ENCODE assay signal across 1 cellular context in the genomic region with DNA sequence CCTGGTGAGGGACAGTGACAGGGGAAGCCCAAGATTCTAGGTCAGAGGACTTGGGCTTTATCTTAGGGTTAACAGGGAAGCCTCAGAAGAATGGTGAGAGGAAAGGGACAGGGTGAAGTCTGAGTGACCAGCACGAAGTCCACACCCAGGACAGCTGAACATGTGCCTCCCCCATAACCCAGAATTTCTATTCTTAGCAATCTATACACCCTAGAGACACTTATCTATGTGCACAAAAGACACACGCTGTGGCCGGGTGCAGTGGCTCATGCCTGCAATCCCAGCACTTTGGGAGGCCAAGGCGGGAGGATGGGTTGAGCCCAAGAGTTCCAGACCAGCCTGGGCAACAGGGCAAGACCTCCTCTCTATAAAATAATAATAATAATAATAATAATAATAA.
TF ChIP-seq lines count a peak whose summit lies in the region.

No MANE protein-coding gene starts in this region.

TF ChIP-seq in K562, 482 proteins besides CTCF, POLR2A, EP300 and RAD21 (continued from another document and continues in another):
- TF ChIP-seq, protein P1, sequence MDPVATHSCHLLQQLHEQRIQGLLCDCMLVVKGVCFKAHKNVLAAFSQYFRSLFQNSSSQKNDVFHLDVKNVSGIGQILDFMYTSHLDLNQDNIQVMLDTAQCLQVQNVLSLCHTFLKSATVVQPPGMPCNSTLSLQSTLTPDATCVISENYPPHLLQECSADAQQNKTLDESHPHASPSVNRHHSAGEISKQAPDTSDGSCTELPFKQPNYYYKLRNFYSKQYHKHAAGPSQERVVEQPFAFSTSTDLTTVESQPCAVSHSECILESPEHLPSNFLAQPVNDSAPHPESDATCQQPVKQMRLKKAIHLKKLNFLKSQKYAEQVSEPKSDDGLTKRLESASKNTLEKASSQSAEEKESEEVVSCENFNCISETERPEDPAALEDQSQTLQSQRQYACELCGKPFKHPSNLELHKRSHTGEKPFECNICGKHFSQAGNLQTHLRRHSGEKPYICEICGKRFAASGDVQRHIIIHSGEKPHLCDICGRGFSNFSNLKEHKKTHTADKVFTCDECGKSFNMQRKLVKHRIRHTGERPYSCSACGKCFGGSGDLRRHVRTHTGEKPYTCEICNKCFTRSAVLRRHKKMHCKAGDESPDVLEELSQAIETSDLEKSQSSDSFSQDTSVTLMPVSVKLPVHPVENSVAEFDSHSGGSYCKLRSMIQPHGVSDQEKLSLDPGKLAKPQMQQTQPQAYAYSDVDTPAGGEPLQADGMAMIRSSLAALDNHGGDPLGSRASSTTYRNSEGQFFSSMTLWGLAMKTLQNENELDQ (CRISPR knock-in tag; IDR thresholded peaks at IDR 0.05; ENCODE audit: borderline replicate concordance): no peak
- no peak for TF ChIP-seq ZNF384 (IDR thresholded peaks at IDR 0.05; ENCODE audit: low read depth, low read length)
- TF ChIP-seq KLF16 (IDR thresholded peaks at IDR 0.05): peak; percentile 6; the same call in 1 of the 2 replicates
- TF ChIP-seq, protein P2, sequence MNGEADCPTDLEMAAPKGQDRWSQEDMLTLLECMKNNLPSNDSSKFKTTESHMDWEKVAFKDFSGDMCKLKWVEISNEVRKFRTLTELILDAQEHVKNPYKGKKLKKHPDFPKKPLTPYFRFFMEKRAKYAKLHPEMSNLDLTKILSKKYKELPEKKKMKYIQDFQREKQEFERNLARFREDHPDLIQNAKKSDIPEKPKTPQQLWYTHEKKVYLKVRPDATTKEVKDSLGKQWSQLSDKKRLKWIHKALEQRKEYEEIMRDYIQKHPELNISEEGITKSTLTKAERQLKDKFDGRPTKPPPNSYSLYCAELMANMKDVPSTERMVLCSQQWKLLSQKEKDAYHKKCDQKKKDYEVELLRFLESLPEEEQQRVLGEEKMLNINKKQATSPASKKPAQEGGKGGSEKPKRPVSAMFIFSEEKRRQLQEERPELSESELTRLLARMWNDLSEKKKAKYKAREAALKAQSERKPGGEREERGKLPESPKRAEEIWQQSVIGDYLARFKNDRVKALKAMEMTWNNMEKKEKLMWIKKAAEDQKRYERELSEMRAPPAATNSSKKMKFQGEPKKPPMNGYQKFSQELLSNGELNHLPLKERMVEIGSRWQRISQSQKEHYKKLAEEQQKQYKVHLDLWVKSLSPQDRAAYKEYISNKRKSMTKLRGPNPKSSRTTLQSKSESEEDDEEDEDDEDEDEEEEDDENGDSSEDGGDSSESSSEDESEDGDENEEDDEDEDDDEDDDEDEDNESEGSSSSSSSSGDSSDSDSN (IDR thresholded peaks at IDR 0.05; ENCODE audit: borderline replicate concordance in 1 of 2, low read depth in 2 of 2, low read length in 2 of 2): no peak
- TF ChIP-seq RCOR1 (IDR thresholded peaks at IDR 0.05; ENCODE audit: borderline replicate concordance in 1 of 2, low read depth in 2 of 2, low read length in 2 of 2): peak in 1 of 2 experiments; percentile 12; a peak in 1 of 4 replicates
- no peak for TF ChIP-seq NFYB (IDR thresholded peaks at IDR 0.05; ENCODE audit: extremely low read depth, insufficient read length)
- no peak for TF ChIP-seq SETDB1 (IDR thresholded peaks at IDR 0.05; ENCODE audit: low read length)
- TF ChIP-seq KAT8 (IDR thresholded peaks at IDR 0.05; ENCODE audit: low read depth): no peak
- no peak for TF ChIP-seq STAG1 (CRISPR knock-in tag; IDR thresholded peaks at IDR 0.05; ENCODE audit: borderline replicate concordance)
- TF ChIP-seq ZBED1 (IDR thresholded peaks at IDR 0.05): no peak
- no peak for TF ChIP-seq POLR3A (IDR thresholded peaks at IDR 0.05; ENCODE audit: borderline replicate concordance, extremely low read depth, insufficient read depth, insufficient read length)
- TF ChIP-seq, protein P3, sequence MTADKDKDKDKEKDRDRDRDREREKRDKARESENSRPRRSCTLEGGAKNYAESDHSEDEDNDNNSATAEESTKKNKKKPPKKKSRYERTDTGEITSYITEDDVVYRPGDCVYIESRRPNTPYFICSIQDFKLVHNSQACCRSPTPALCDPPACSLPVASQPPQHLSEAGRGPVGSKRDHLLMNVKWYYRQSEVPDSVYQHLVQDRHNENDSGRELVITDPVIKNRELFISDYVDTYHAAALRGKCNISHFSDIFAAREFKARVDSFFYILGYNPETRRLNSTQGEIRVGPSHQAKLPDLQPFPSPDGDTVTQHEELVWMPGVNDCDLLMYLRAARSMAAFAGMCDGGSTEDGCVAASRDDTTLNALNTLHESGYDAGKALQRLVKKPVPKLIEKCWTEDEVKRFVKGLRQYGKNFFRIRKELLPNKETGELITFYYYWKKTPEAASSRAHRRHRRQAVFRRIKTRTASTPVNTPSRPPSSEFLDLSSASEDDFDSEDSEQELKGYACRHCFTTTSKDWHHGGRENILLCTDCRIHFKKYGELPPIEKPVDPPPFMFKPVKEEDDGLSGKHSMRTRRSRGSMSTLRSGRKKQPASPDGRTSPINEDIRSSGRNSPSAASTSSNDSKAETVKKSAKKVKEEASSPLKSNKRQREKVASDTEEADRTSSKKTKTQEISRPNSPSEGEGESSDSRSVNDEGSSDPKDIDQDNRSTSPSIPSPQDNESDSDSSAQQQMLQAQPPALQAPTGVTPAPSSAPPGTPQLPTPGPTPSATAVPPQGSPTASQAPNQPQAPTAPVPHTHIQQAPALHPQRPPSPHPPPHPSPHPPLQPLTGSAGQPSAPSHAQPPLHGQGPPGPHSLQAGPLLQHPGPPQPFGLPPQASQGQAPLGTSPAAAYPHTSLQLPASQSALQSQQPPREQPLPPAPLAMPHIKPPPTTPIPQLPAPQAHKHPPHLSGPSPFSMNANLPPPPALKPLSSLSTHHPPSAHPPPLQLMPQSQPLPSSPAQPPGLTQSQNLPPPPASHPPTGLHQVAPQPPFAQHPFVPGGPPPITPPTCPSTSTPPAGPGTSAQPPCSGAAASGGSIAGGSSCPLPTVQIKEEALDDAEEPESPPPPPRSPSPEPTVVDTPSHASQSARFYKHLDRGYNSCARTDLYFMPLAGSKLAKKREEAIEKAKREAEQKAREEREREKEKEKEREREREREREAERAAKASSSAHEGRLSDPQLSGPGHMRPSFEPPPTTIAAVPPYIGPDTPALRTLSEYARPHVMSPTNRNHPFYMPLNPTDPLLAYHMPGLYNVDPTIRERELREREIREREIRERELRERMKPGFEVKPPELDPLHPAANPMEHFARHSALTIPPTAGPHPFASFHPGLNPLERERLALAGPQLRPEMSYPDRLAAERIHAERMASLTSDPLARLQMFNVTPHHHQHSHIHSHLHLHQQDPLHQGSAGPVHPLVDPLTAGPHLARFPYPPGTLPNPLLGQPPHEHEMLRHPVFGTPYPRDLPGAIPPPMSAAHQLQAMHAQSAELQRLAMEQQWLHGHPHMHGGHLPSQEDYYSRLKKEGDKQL (CRISPR knock-in tag; IDR thresholded peaks at IDR 0.05; ENCODE audit: borderline replicate concordance): no peak
- TF ChIP-seq, protein P4, sequence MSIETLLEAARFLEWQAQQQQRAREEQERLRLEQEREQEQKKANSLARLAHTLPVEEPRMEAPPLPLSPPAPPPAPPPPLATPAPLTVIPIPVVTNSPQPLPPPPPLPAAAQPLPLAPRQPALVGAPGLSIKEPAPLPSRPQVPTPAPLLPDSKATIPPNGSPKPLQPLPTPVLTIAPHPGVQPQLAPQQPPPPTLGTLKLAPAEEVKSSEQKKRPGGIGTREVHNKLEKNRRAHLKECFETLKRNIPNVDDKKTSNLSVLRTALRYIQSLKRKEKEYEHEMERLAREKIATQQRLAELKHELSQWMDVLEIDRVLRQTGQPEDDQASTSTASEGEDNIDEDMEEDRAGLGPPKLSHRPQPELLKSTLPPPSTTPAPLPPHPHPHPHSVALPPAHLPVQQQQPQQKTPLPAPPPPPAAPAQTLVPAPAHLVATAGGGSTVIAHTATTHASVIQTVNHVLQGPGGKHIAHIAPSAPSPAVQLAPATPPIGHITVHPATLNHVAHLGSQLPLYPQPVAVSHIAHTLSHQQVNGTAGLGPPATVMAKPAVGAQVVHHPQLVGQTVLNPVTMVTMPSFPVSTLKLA (conservative IDR thresholded peaks at IDR 0.05): peak in 1 of 2 experiments; percentile 51; a peak in 1 of 4 replicates
- no peak for TF ChIP-seq ZNF197 (CRISPR knock-in tag; IDR thresholded peaks at IDR 0.05; ENCODE audit: low read depth)
- TF ChIP-seq FIP1L1 (IDR thresholded peaks at IDR 0.05; ENCODE audit: low read depth, low read length, poor library complexity, severe bottlenecking): no peak
- TF ChIP-seq, protein P5, sequence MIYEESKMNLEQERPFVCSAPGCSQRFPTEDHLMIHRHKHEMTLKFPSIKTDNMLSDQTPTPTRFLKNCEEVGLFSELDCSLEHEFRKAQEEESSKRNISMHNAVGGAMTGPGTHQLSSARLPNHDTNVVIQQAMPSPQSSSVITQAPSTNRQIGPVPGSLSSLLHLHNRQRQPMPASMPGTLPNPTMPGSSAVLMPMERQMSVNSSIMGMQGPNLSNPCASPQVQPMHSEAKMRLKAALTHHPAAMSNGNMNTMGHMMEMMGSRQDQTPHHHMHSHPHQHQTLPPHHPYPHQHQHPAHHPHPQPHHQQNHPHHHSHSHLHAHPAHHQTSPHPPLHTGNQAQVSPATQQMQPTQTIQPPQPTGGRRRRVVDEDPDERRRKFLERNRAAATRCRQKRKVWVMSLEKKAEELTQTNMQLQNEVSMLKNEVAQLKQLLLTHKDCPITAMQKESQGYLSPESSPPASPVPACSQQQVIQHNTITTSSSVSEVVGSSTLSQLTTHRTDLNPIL (CRISPR knock-in tag; IDR thresholded peaks at IDR 0.05): no peak
- no peak for TF ChIP-seq GTF2F1 (IDR thresholded peaks at IDR 0.05; ENCODE audit: low read depth, low read length)
- no peak for TF ChIP-seq RAD51 (IDR thresholded peaks at IDR 0.05; ENCODE audit: borderline replicate concordance, low read depth)
- TF ChIP-seq ZNF695 (CRISPR knock-in tag; IDR thresholded peaks at IDR 0.05): no peak
- TF ChIP-seq DPF2 (IDR thresholded peaks at IDR 0.05): 0 out of 2 replicates have a peak, but pooled peaks have one; percentile 6
- TF ChIP-seq ZNF3 (CRISPR knock-in tag; IDR thresholded peaks at IDR 0.05): no peak
- TF ChIP-seq ZNF212 (CRISPR knock-in tag; IDR thresholded peaks at IDR 0.05): no peak
- no peak for TF ChIP-seq RB1 (IDR thresholded peaks at IDR 0.05; ENCODE audit: low read depth)
- no peak for TF ChIP-seq CCNT2 (IDR thresholded peaks at IDR 0.05; ENCODE audit: borderline replicate concordance, extremely low read depth, insufficient read length, low read depth, low read length)
- TF ChIP-seq TAF9B (IDR thresholded peaks at IDR 0.05; ENCODE audit: partially characterized antibody): no peak
- TF ChIP-seq, protein P6, sequence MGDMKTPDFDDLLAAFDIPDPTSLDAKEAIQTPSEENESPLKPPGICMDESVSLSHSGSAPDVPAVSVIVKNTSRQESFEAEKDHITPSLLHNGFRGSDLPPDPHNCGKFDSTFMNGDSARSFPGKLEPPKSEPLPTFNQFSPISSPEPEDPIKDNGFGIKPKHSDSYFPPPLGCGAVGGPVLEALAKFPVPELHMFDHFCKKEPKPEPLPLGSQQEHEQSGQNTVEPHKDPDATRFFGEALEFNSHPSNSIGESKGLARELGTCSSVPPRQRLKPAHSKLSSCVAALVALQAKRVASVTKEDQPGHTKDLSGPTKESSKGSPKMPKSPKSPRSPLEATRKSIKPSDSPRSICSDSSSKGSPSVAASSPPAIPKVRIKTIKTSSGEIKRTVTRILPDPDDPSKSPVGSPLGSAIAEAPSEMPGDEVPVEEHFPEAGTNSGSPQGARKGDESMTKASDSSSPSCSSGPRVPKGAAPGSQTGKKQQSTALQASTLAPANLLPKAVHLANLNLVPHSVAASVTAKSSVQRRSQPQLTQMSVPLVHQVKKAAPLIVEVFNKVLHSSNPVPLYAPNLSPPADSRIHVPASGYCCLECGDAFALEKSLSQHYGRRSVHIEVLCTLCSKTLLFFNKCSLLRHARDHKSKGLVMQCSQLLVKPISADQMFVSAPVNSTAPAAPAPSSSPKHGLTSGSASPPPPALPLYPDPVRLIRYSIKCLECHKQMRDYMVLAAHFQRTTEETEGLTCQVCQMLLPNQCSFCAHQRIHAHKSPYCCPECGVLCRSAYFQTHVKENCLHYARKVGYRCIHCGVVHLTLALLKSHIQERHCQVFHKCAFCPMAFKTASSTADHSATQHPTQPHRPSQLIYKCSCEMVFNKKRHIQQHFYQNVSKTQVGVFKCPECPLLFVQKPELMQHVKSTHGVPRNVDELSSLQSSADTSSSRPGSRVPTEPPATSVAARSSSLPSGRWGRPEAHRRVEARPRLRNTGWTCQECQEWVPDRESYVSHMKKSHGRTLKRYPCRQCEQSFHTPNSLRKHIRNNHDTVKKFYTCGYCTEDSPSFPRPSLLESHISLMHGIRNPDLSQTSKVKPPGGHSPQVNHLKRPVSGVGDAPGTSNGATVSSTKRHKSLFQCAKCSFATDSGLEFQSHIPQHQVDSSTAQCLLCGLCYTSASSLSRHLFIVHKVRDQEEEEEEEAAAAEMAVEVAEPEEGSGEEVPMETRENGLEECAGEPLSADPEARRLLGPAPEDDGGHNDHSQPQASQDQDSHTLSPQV (IDR thresholded peaks at IDR 0.05): no peak; the same call in 1 of the 2 replicates
- no peak for TF ChIP-seq MECOM (CRISPR knock-in tag; IDR thresholded peaks at IDR 0.05)
- TF ChIP-seq ZFP36 (IDR thresholded peaks at IDR 0.05; ENCODE audit: low read depth, low read length, partially characterized antibody): no peak
- no peak for TF ChIP-seq ZNF668 (CRISPR knock-in tag; IDR thresholded peaks at IDR 0.05)
- TF ChIP-seq TOE1 (IDR thresholded peaks at IDR 0.05; ENCODE audit: borderline replicate concordance): no peak
- TF ChIP-seq TOE1 (CRISPR knock-in tag; IDR thresholded peaks at IDR 0.05; ENCODE audit: borderline replicate concordance, low read depth): no peak
- no peak for TF ChIP-seq JUN (IDR thresholded peaks at IDR 0.05; ENCODE audit: borderline replicate concordance, low read depth, low read length)
- TF ChIP-seq JUN (CRISPR knock-in tag; IDR thresholded peaks at IDR 0.05; ENCODE audit: borderline replicate concordance): no peak
- TF ChIP-seq MYBL2 (IDR thresholded peaks at IDR 0.05; ENCODE audit: low read depth): no peak
- no peak for TF ChIP-seq MYBL2 (CRISPR knock-in tag; IDR thresholded peaks at IDR 0.05; ENCODE audit: borderline replicate concordance)
- no peak for TF ChIP-seq RNF2 (IDR thresholded peaks at IDR 0.05)
- TF ChIP-seq HCFC1 (IDR thresholded peaks at IDR 0.05; ENCODE audit: low read depth, low read length): no peak
- TF ChIP-seq, protein P7, sequence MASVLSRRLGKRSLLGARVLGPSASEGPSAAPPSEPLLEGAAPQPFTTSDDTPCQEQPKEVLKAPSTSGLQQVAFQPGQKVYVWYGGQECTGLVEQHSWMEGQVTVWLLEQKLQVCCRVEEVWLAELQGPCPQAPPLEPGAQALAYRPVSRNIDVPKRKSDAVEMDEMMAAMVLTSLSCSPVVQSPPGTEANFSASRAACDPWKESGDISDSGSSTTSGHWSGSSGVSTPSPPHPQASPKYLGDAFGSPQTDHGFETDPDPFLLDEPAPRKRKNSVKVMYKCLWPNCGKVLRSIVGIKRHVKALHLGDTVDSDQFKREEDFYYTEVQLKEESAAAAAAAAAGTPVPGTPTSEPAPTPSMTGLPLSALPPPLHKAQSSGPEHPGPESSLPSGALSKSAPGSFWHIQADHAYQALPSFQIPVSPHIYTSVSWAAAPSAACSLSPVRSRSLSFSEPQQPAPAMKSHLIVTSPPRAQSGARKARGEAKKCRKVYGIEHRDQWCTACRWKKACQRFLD (CRISPR knock-in tag; IDR thresholded peaks at IDR 0.05): no peak
- TF ChIP-seq CBX8 (IDR thresholded peaks at IDR 0.05; ENCODE audit: borderline replicate concordance, extremely low read depth, low read depth, low read length, poor library complexity, severe bottlenecking): no peak
- no peak for TF ChIP-seq SAFB (IDR thresholded peaks at IDR 0.05; ENCODE audit: borderline replicate concordance, low read depth, low read length)
- peak; percentile 35; the same call in 1 of the 2 replicates for TF ChIP-seq TAL1 (IDR thresholded peaks at IDR 0.05)
- no peak for TF ChIP-seq ILF3 (IDR thresholded peaks at IDR 0.05; ENCODE audit: borderline replicate concordance)
- TF ChIP-seq PCBP1 (IDR thresholded peaks at IDR 0.05; ENCODE audit: low read depth, low read length, poor library complexity, severe bottlenecking): no peak
- TF ChIP-seq MEF2A (IDR thresholded peaks at IDR 0.05; ENCODE audit: control insufficient read depth, low read depth, low read length): peak; percentile 80; the same call in 1 of the 2 replicates
- TF ChIP-seq SMARCC2 (IDR thresholded peaks at IDR 0.05; ENCODE audit: low read depth): no peak
